26 cellular contexts compared by ENCODE assay signal in genomic region chr6:38857815-38858214, GRCh38.
"Had no signal": no experiment of that assay in that cellular context is flagged by ENCODE, and none has a peak within 500 bp of the region (broad histone marks: within the 10 kb centered on the region; RNA-seq: fewer than 3 reads in every experiment).

No MANE protein-coding gene starts in this region.

- H3K27ac ChIP-seq: stomach, suprapubic skin, testis, thoracic aorta, thyroid gland, tibial artery, tibial nerve, transverse colon, upper lobe of left lung, upper lobe of right lung, uterus, vagina had no signal

- H3K4me3 ChIP-seq: stomach, suprapubic skin, testis, thoracic aorta, thyroid gland, tibial artery, tibial nerve, transverse colon, upper lobe of left lung, upper lobe of right lung, uterus, vagina had no signal

- DNase-seq: stimulated activated CD4-positive, alpha-beta T cell treated with anti-CD3 and anti-CD28 coated beads, Interleukin-2, amount 100 ng/mL, for 48 hours; stimulated activated CD4-positive, alpha-beta T cell treated with anti-CD3 and anti-CD28 coated beads, Interleukin-4, amount 100 ng/mL, for 1 hour; stimulated activated CD4-positive, alpha-beta T cell treated with anti-CD3 and anti-CD28 coated beads, Interleukin-4, amount 100 ng/mL, for 24 hours; stimulated activated CD4-positive, alpha-beta T cell treated with anti-CD3 and anti-CD28 coated beads, Interleukin-4, amount 100 ng/mL, for 4 hours; stimulated activated CD8-positive, alpha-beta memory T cell treated with anti-CD3 and anti-CD28 coated beads, Interleukin-4, amount 100 ng/mL, for 48 hours; stimulated activated naive B cell treated with anti-CD40 and anti-IgM and Interleukin-4, amounts not matched to agents 10 μg/mL and 1 μg/mL and 100 μg/mL, for 72 hours; stimulated activated naive CD4-positive, alpha-beta T cell; stimulated activated naive CD4-positive, alpha-beta T cell treated with Interleukin-2 at 50 U/mL for 16 hours; stimulated activated naive CD8-positive, alpha-beta T cell treated with anti-CD3 and anti-CD28 coated beads, Interleukin-15, amount 100 ng/mL, for 72 hours; stimulated activated naive CD8-positive, alpha-beta T cell treated with anti-CD3 and anti-CD28 coated beads, Interleukin-15, Interleukin-2, amounts not matched to agents 100 U/mL and 50 U/mL, for 24 hours; stomach; substantia nigra; testis; thyroid gland; tibial artery; transverse colon; trophoblast cell; upper lobe of left lung; upper lobe of right lung; uterus had no signal

- ATAC-seq: stimulated activated effector memory CD8-positive, alpha-beta T cell treated with anti-CD3 and anti-CD28 coated beads, Interleukin-12 subunit alpha, Interleukin-12 subunit beta, amount 100 ng/mL, for 72 hours; stimulated activated memory B cell treated with anti-CD40 and anti-IgM and Interleukin-4, amounts not matched to agents 10 μg/mL and 1 μg/mL and 100 μg/mL, for 72 hours; stimulated activated naive B cell treated with anti-CD40 and anti-IgM and Interleukin-4, amounts not matched to agents 10 μg/mL and 1 μg/mL and 100 μg/mL, for 72 hours; stimulated activated naive CD8-positive, alpha-beta T cell treated with anti-CD3 and anti-CD28 coated beads, Interleukin-15, amount 100 ng/mL, for 72 hours; stimulated activated naive CD8-positive, alpha-beta T cell treated with anti-CD3 and anti-CD28 coated beads, Interleukin-15, Interleukin-2, amounts not matched to agents 100 U/mL and 50 U/mL, for 24 hours; upper lobe of right lung had no signal
